Comparison of ENCODE assay signal across 17 cellular contexts in genomic region chr6:145244712-145245111, GRCh38.
DNase-seq lines count a peak whose midpoint lies in the region; ATAC-seq and TF ChIP-seq lines count a peak whose summit lies in the region.
"Had no signal": no experiment of that assay in that cellular context is flagged by ENCODE, and none has a peak within 500 bp of the region (broad histone marks: within the 10 kb centered on the region; RNA-seq: fewer than 3 reads in every experiment).

No MANE protein-coding gene starts in this region.

- no peak overlapping the region for H2AFZ ChIP-seq in hepatocyte

- peaks cover 9% of the 10 kb centered on the region for H3K4me1 ChIP-seq in hepatocyte (ENCODE audit: insufficient read depth)
- H3K4me1 ChIP-seq: SJSA1 had no signal

- 55% methylated on average over 2 of the region's 2 CpGs for WGBS in hepatocyte (ENCODE audit: low lambda C conversion rate, missing lambda C conversion rate)

- H3K4me3 ChIP-seq in choroid plexus epithelial cell (ENCODE audit: low read depth, low read length): no peak overlapping the region
- no peak overlapping the region for H3K4me3 ChIP-seq in hepatocyte
- H3K4me3 ChIP-seq: SJSA1 had no signal

- no peak overlapping the region for H3K4me2 ChIP-seq in hepatocyte

- TF ChIP-seq CTCF in choroid plexus epithelial cell (conservative IDR thresholded peaks at IDR 0.05; ENCODE audit: low read depth, low read length) (no peak), hepatocyte (IDR thresholded peaks at IDR 0.05; ENCODE audit: poor library complexity) (no peak)

- ATAC-seq in left colon: no peak

- no peak overlapping the region for H3K27ac ChIP-seq in hepatocyte
- H3K27ac ChIP-seq: SJSA1 had no signal

- no peaks in the 10 kb centered on the region for H3K36me3 ChIP-seq in hepatocyte (replicated peaks; ENCODE audit: insufficient read depth, low read depth)
- H3K36me3 ChIP-seq: SJSA1 had no signal

- H3K9me3 ChIP-seq in hepatocyte (ENCODE audit: low read depth): no peaks in the 10 kb centered on the region
- H3K9me3 ChIP-seq: SJSA1 had no signal

- DNase-seq in NCI-H69 (lab: John Stamatoyannopoulos, UW) (peak; percentile 28), choroid plexus epithelial cell (ENCODE audit: low read depth) (peak; percentile 10), hepatocyte (ENCODE audit: low spot score) (peak; percentile 21), renal cortical epithelial cell (ENCODE audit: low read depth) (peak; percentile 6), NCI-H446 treated with DMSO at 0.1 percent for 48 hours (lab: John Stamatoyannopoulos, UW) (no peak), left colon (no peak), posterior vena cava (ENCODE audit: low spot score) (no peak), mucosa of gallbladder (ENCODE audit: low spot score) (no peak)
- DNase-seq: KG1, NCI-H1092 treated with DMSO at 0.1 percent for 48 hours, NCI-H1436 treated with DMSO at 0.1 percent for 48 hours, NCI-H2029, NCI-H226, NCI-H524, OCI-M1, SW 1271 had no signal

- intact Hi-C loops in left colon (cut with DNase I, micrococcal nuclease): no loop called here
- intact Hi-C loops in posterior vena cava (cut with DNase I): no loop called here

- H3K9me2 ChIP-seq in hepatocyte (replicated peaks; ENCODE audit: insufficient read depth): no peaks in the 10 kb centered on the region

- H3K79me2 ChIP-seq in hepatocyte: no peaks in the 10 kb centered on the region

- no peaks in the 10 kb centered on the region for H3K27me3 ChIP-seq in hepatocyte

- no peaks in the 10 kb centered on the region for H4K20me1 ChIP-seq in hepatocyte (ENCODE audit: insufficient read depth, poor library complexity, severe bottlenecking)

Comparison
In these comparisons a context has a peak if more than half of its experiments do, and no peak if none do; other contexts are left out.
1. DNase-seq: peak in NCI-H69 (single experiment), choroid plexus epithelial cell (single experiment), hepatocyte (single experiment) and renal cortical epithelial cell (single experiment); none in NCI-H446 treated with DMSO at 0.1 percent for 48 hours (single experiment), left colon (0 of 2), posterior vena cava (single experiment) and mucosa of gallbladder (single experiment).